Comparison of ENCODE assay signal across 8 cellular contexts in the genomic region with DNA sequence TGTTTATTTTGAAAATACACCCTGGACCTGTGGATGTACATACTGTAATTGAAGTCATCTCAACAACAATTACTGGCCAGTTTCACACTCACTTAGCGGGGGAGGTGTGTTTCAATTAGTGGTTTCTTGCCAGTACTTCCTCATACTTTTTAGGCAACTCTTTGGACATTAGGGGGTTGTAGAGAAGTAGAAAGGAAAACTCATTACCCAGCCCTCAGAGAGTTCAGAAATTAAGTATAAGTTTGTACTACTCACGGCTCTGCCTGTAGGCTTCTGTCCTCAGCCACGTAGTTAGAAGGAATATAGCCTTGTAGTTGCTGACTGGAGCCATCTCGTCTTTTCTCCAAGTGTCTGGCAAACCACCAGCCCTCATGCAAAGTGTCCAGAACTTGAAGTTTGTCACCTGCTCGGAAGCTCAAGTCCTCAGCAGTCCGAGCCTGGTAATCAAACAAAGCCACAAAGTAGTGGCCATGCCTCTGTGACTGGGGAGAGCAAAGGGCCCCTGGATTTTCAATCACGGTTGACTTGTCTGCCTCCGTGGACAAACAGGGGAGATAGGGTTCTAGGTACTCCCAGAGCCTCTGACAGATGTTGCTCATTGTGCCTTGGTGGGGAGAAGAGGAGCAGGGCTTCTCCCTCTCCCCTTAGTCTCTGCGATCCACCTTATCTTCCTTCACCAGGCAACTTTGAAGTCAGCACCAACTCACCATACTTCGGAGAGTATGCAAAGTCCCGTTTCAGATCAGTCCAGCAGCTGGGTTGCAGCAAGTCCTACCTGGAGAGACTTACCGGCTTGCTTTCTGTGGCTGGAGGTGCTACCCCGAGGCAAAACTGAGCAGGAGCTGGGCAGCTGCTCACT. TPM values are rescaled to one million over a fixed set of nuclear protein-coding genes. Genes with fewer than 3 reads are reported as not detected.
A peak's percentile ranks its signal among the peaks of the same experiment; 100 is the strongest.
DNase-seq lines count a peak whose midpoint lies in the region; ATAC-seq and TF ChIP-seq lines count a peak whose summit lies in the region.

No MANE protein-coding gene starts in this region.

- no peaks in the 10 kb centered on the region for H3K9me3 ChIP-seq in PC-3 (ENCODE audit: low read length)
- H3K9me3 ChIP-seq in right cardiac atrium (ENCODE audit: control insufficient read depth, low read length) = no peaks in the 10 kb centered on the region
- no peaks in the 10 kb centered on the region for H3K9me3 ChIP-seq in upper lobe of left lung

- H3K4me1 ChIP-seq in PC-3 (ENCODE audit: insufficient read depth, low read length) (peaks cover 8% of the 10 kb centered on the region; the same call in 1 of the 2 replicates), right cardiac atrium (ENCODE audit: control insufficient read depth, insufficient read depth, low read length) (no peaks in the 10 kb centered on the region), upper lobe of left lung (peaks cover 0 to 8% (median 0%) of the 10 kb centered on the region in 4 donors)

- H3F3A ChIP-seq in PC-3 (ENCODE audit: low read length, unreplicated experiment) = no peaks in the 10 kb centered on the region

- H3K36me3 ChIP-seq in PC-3 (ENCODE audit: low read depth, low read length) (no peaks in the 10 kb centered on the region), upper lobe of left lung (no peaks in the 10 kb centered on the region)

- peak overlapping the region; percentile 38 for H3K9ac ChIP-seq in PC-3 (ENCODE audit: low read length)

- ATAC-seq in GM18517 (IDR thresholded peaks at IDR 0.05; ENCODE audit: unreplicated experiment) (peak; percentile 85), HG02852 (IDR thresholded peaks at IDR 0.05; ENCODE audit: unreplicated experiment) (peak; percentile 92), PC-3 (peak; percentile 65), right cardiac atrium (peak; percentile 49 to 50), upper lobe of left lung (ENCODE audit: low FRiP score in 2 of 2) (peak; percentile 55 to 88)
- no peak for ATAC-seq in activated CD8-positive, alpha-beta T cell treated with anti-CD3 and anti-CD28 coated beads, Interleukin-2, amount 10 ng/mL, durations not matched to agents 7 days and 5 days

- TF ChIP-seq CTCF in PC-3 (conservative IDR thresholded peaks at IDR 0.05; ENCODE audit: low read depth, low read length) (no peak), upper lobe of left lung (IDR thresholded peaks at IDR 0.05) (no peak)

- no peak for TF ChIP-seq EP300 in upper lobe of left lung (IDR thresholded peaks at IDR 0.05)

- peak overlapping the region; percentile 88 for H2AFZ ChIP-seq in PC-3 (ENCODE audit: low read length)

- H3K27me3 Mint-ChIP-seq in activated CD8-positive, alpha-beta T cell treated with anti-CD3 and anti-CD28 coated beads, Interleukin-2, amount 10 ng/mL, durations not matched to agents 7 days and 5 days (ENCODE audit: low read depth) = peaks cover 7% of the 10 kb centered on the region
- peaks cover 18% of the 10 kb centered on the region for H3K27me3 Mint-ChIP-seq in activated T-helper 2 cell treated with anti-CD3 and anti-CD28 coated beads, Interferon-gamma antibody, Interleukin-2, Interleukin-4, amounts not matched to agents 10 μg/mL and 5 μg/mL and 100 μg/mL, durations not matched to agents 14 hours and 24 hours and 36 hours (ENCODE audit: low read depth)

- H3K27me3 ChIP-seq in PC-3 (ENCODE audit: low read length) (no peaks in the 10 kb centered on the region), right cardiac atrium (ENCODE audit: control insufficient read depth, insufficient read depth) (no peaks in the 10 kb centered on the region), upper lobe of left lung (no peaks in the 10 kb centered on the region)

- H4K20me1 ChIP-seq in PC-3 (ENCODE audit: low read length) = no peaks in the 10 kb centered on the region

- DNase-seq in PC-3 (peak; percentile 22), right cardiac atrium (peak in 1 of 3 donors; percentile 24), upper lobe of left lung (peak in 1 of 2 donors; percentile 63), GM19240 (ENCODE audit: insufficient read length, low spot score) (no peak)
- DNase-seq in activated CD8-positive, alpha-beta T cell treated with anti-CD3 and anti-CD28 coated beads, Interleukin-2, amount 10 ng/mL, durations not matched to agents 7 days and 5 days = no peak
- DNase-seq in activated T-helper 2 cell treated with anti-CD3 and anti-CD28 coated beads, Interferon-gamma antibody, Interleukin-2, Interleukin-4, amounts not matched to agents 10 μg/mL and 5 μg/mL and 100 μg/mL, durations not matched to agents 14 hours and 24 hours and 36 hours (ENCODE audit: low spot score) = no peak

- H3K79me2 ChIP-seq in PC-3 (ENCODE audit: low read length) = no peaks in the 10 kb centered on the region

- no peaks in the 10 kb centered on the region for H3K4me1 Mint-ChIP-seq in activated CD8-positive, alpha-beta T cell treated with anti-CD3 and anti-CD28 coated beads, Interleukin-2, amount 10 ng/mL, durations not matched to agents 7 days and 5 days (ENCODE audit: low read depth)
- H3K4me1 Mint-ChIP-seq in activated T-helper 2 cell treated with anti-CD3 and anti-CD28 coated beads, Interferon-gamma antibody, Interleukin-2, Interleukin-4, amounts not matched to agents 10 μg/mL and 5 μg/mL and 100 μg/mL, durations not matched to agents 14 hours and 24 hours and 36 hours (ENCODE audit: low read depth) = peaks cover 2% of the 10 kb centered on the region

- H3K4me2 ChIP-seq in PC-3 (ENCODE audit: low read length) = peak overlapping the region; percentile 87

- CTCF ChIA-PET in PC-3 (lab: Charles Lee) = interaction anchor here (0.7 to 1.9 kb wide), 5 partner anchors 11 to 208 kb away, joined by 3 to 10 read pairs (median 3); no protein-coding TSS in a partner anchor
- CTCF ChIA-PET in activated CD8-positive, alpha-beta T cell treated with anti-CD3 and anti-CD28 coated beads, Interleukin-2, amount 10 ng/mL, durations not matched to agents 7 days and 5 days (lab: Charles Lee) = no interaction called here

- BruUV-seq in PC-3 (replicated peaks; lab: Mats Ljungman, UMichigan) = TSS peak; percentile 75

- POLR2A ChIA-PET in PC-3 (lab: Charles Lee; ENCODE audit: unreplicated experiment) = interaction anchor here (1.0 kb wide), 1 partner anchor 11 kb away, joined by 6 read pairs; no protein-coding TSS in a partner anchor
- POLR2A ChIA-PET in activated CD8-positive, alpha-beta T cell treated with anti-CD3 and anti-CD28 coated beads, Interleukin-2, amount 10 ng/mL, durations not matched to agents 7 days and 5 days (lab: Charles Lee) = no interaction called here

- intact Hi-C loops in PC-3 (cut with micrococcal nuclease) = loop anchor here (2.0 kb wide), 1 partner anchor 49 kb away; no protein-coding TSS in a partner anchor
- intact Hi-C loops in right cardiac atrium (cut with DNase I) = no loop called here
- intact Hi-C loops in activated T-helper 2 cell treated with anti-CD3 and anti-CD28 coated beads, Interferon-gamma antibody, Interleukin-2, Interleukin-4, amounts not matched to agents 10 μg/mL and 5 μg/mL and 100 μg/mL, durations not matched to agents 14 hours and 24 hours and 36 hours (cut with micrococcal nuclease) = no loop called here

- H3K36me3 Mint-ChIP-seq in activated CD8-positive, alpha-beta T cell treated with anti-CD3 and anti-CD28 coated beads, Interleukin-2, amount 10 ng/mL, durations not matched to agents 7 days and 5 days (ENCODE audit: low read depth) = no peaks in the 10 kb centered on the region
- H3K36me3 Mint-ChIP-seq in activated T-helper 2 cell treated with anti-CD3 and anti-CD28 coated beads, Interferon-gamma antibody, Interleukin-2, Interleukin-4, amounts not matched to agents 10 μg/mL and 5 μg/mL and 100 μg/mL, durations not matched to agents 14 hours and 24 hours and 36 hours (ENCODE audit: low read depth) = no peaks in the 10 kb centered on the region

- H3K27ac ChIP-seq in PC-3 (ENCODE audit: low read length) (peak overlapping the region; percentile 46), right cardiac atrium (ENCODE audit: low read length) (no peak overlapping the region), upper lobe of left lung (peak overlapping the region; percentile 81 to 88 (median 86))

- TF ChIP-seq POLR2A in upper lobe of left lung (IDR thresholded peaks at IDR 0.05) = peak in 1 of 4 donors; percentile 46

- 60% methylated on average over 13 of the region's 13 CpGs for WGBS in right cardiac atrium
- WGBS in upper lobe of left lung, 2 donors = 61 to 64% methylated on average over 9 to 13 of the region's 13 CpGs

- no peaks in the 10 kb centered on the region for H3K9me3 Mint-ChIP-seq in activated CD8-positive, alpha-beta T cell treated with anti-CD3 and anti-CD28 coated beads, Interleukin-2, amount 10 ng/mL, durations not matched to agents 7 days and 5 days (ENCODE audit: insufficient read depth)
- H3K9me3 Mint-ChIP-seq in activated T-helper 2 cell treated with anti-CD3 and anti-CD28 coated beads, Interferon-gamma antibody, Interleukin-2, Interleukin-4, amounts not matched to agents 10 μg/mL and 5 μg/mL and 100 μg/mL, durations not matched to agents 14 hours and 24 hours and 36 hours = no peaks in the 10 kb centered on the region

- H3K9me2 ChIP-seq in PC-3 (replicated peaks; ENCODE audit: low read length) = no peaks in the 10 kb centered on the region

- H3K4me3 ChIP-seq in PC-3 (ENCODE audit: low read length) (peak overlapping the region; percentile 68), right cardiac atrium (ENCODE audit: low read length) (peak overlapping the region; percentile 63), upper lobe of left lung (peak overlapping the region in 3 of 4 donors; percentile 31 to 55 (median 47))

- H3K27ac Mint-ChIP-seq in activated CD8-positive, alpha-beta T cell treated with anti-CD3 and anti-CD28 coated beads, Interleukin-2, amount 10 ng/mL, durations not matched to agents 7 days and 5 days = no peak overlapping the region
- H3K27ac Mint-ChIP-seq in activated T-helper 2 cell treated with anti-CD3 and anti-CD28 coated beads, Interferon-gamma antibody, Interleukin-2, Interleukin-4, amounts not matched to agents 10 μg/mL and 5 μg/mL and 100 μg/mL, durations not matched to agents 14 hours and 24 hours and 36 hours = no peak overlapping the region

- no peak overlapping the region for H3K4me3 Mint-ChIP-seq in activated CD8-positive, alpha-beta T cell treated with anti-CD3 and anti-CD28 coated beads, Interleukin-2, amount 10 ng/mL, durations not matched to agents 7 days and 5 days
- H3K4me3 Mint-ChIP-seq in activated T-helper 2 cell treated with anti-CD3 and anti-CD28 coated beads, Interferon-gamma antibody, Interleukin-2, Interleukin-4, amounts not matched to agents 10 μg/mL and 5 μg/mL and 100 μg/mL, durations not matched to agents 14 hours and 24 hours and 36 hours (ENCODE audit: low read depth) = no peak overlapping the region

RNA-seq across cellular contexts. Expression of a gene that starts 0.7 kb away (rescaled TPM):
- total RNA-seq in PC-3 (2014; rRNA removed) = 0.46 and 0.66 TPM in 2 replicates
- 1 to 10 TPM; 2.6 to 5.8 (median 4.4) TPM for total RNA-seq in right cardiac atrium
- 1.00 TPM for polyA plus RNA-seq in right cardiac atrium
- 1 to 10 TPM; 2.2 to 9.8 (median 5.9) TPM for total RNA-seq in upper lobe of left lung
- under 1 TPM; 0.03 TPM for total RNA-seq in activated CD8-positive, alpha-beta T cell treated with anti-CD3 and anti-CD28 coated beads, Interleukin-2, amount 10 ng/mL, durations not matched to agents 7 days and 5 days
- 0.02 and 0.05 TPM in 2 replicates for total RNA-seq in activated T-helper 2 cell treated with anti-CD3 and anti-CD28 coated beads, Interferon-gamma antibody, Interleukin-2, Interleukin-4, amounts not matched to agents 10 μg/mL and 5 μg/mL and 100 μg/mL, durations not matched to agents 14 hours and 24 hours and 36 hours

RNA-seq across cellular contexts. Expression of a gene that starts 40.7 kb away (rescaled TPM):
- total RNA-seq in PC-3 (2014; rRNA removed) (6.6 and 11.3 TPM in 2 replicates), right cardiac atrium (10 to 100 TPM; 42.0 to 61.7 (median 52.2) TPM), upper lobe of left lung (10 to 100 TPM in 5 of 6 donors, 1 to 10 TPM in 1; 5.4 to 55.6 (median 28.8) TPM)
- 10.2 TPM for polyA plus RNA-seq in right cardiac atrium
- 10 to 100 TPM; 29.5 to 32.9 TPM for total RNA-seq in activated CD8-positive, alpha-beta T cell treated with anti-CD3 and anti-CD28 coated beads, Interleukin-2, amount 10 ng/mL, durations not matched to agents 7 days and 5 days
- 44.1 and 50.4 TPM in 2 replicates for total RNA-seq in activated T-helper 2 cell treated with anti-CD3 and anti-CD28 coated beads, Interferon-gamma antibody, Interleukin-2, Interleukin-4, amounts not matched to agents 10 μg/mL and 5 μg/mL and 100 μg/mL, durations not matched to agents 14 hours and 24 hours and 36 hours
